ENCODE assay signal across 15 cellular contexts in genomic region chr18:27491772-27492171, GRCh38.
DNase-seq lines count a peak whose midpoint lies in the region; ATAC-seq, FAIRE-seq and TF ChIP-seq lines count a peak whose summit lies in the region.
"Had no signal": no experiment of that assay in that cellular context is flagged by ENCODE, and none has a peak within 500 bp of the region (broad histone marks: within the 10 kb centered on the region; RNA-seq: fewer than 3 reads in every experiment).

No MANE protein-coding gene starts in this region.

- FAIRE-seq in H1 (lab: Jason Lieb, UNC): no peak
- FAIRE-seq: A204.1, G401.6, GM12891 had no signal

- no peaks in the 10 kb centered on the region for H3K36me3 ChIP-seq in H1 (ENCODE audit: control insufficient read depth in 2 of 4, insufficient read depth in 4 of 4, low read length in 3 of 4)

- H3K23ac ChIP-seq in H1 (ENCODE audit: insufficient read length): no peak overlapping the region

- intact Hi-C loops in right cardiac atrium (cut with DNase I): no loop called here

- peak overlapping the region; percentile 65 for H2AFZ ChIP-seq in H1 (ENCODE audit: low read length)

- H3K14ac ChIP-seq in H1 (ENCODE audit: insufficient read length): no peak overlapping the region

- H3K27ac ChIP-seq in H1 (ENCODE audit: low read depth, low read length): no peak overlapping the region
- H3K27ac ChIP-seq in right cardiac atrium (ENCODE audit: low read length): no peak overlapping the region

- H3K18ac ChIP-seq in H1 (ENCODE audit: extremely low read depth, low read length): peak overlapping the region; percentile 73; the same call in 1 of the 2 replicates

- H3K4me2 ChIP-seq in H1 (ENCODE audit: insufficient read depth in 1 of 2, low read depth in 2 of 2, low read length in 2 of 2): no peak overlapping the region

- ATAC-seq in HG02610 (IDR thresholded peaks at IDR 0.05; ENCODE audit: unreplicated experiment) (peak; percentile 92), right cardiac atrium (no peak)

- no peak overlapping the region for H2BK12ac ChIP-seq in H1 (ENCODE audit: low read depth, low read length)

- no peaks in the 10 kb centered on the region for H3K79me2 ChIP-seq in H1 (ENCODE audit: control insufficient read depth in 1 of 2, insufficient read depth in 2 of 2, low read length in 2 of 2)

- no peak for TF ChIP-seq EP300 in H1 (IDR thresholded peaks at IDR 0.05; ENCODE audit: borderline replicate concordance in 1 of 2, low read depth in 2 of 2, low read length in 2 of 2)

- no peak overlapping the region for H2BK5ac ChIP-seq in H1 (ENCODE audit: low read depth, low read length)

- TF ChIP-seq RAD21 in H1 (IDR thresholded peaks at IDR 0.05 in 1 of 2, conservative IDR thresholded peaks at IDR 0.05 in 1 of 2; ENCODE audit: low read depth in 2 of 2, low read length in 2 of 2): no peak

- TF ChIP-seq POLR2A in H1 (IDR thresholded peaks at IDR 0.05; ENCODE audit: control extremely low read depth in 1 of 2, low read depth in 2 of 2, low read length in 2 of 2): no peak

- H3K9ac ChIP-seq in H1 (replicated peaks in 1 of 4; ENCODE audit: extremely low read depth in 1 of 4, low read depth in 3 of 4, low read length in 3 of 4): no peak overlapping the region

- H3K4me1 ChIP-seq in H1 (replicated peaks in 1 of 4; ENCODE audit: control insufficient read depth in 3 of 4, insufficient read depth in 4 of 4, low read length in 3 of 4) (peaks cover 0 to 3% (median 0%) of the 10 kb centered on the region in 4 experiments; a peak in 2 of 7 replicates), right cardiac atrium (ENCODE audit: control insufficient read depth, insufficient read depth, low read length) (no peaks in the 10 kb centered on the region)

- CTCF ChIA-PET in H1 (lab: Charles Lee; ENCODE audit: partially characterized antibody): interaction anchor here (1.2 kb wide), 1 partner anchor 94 kb away, joined by 3 read pairs; no protein-coding TSS in a partner anchor

- WGBS in H1 (ENCODE audit: extremely low coverage in 1 of 2, insufficient coverage in 1 of 2, insufficient read length in 1 of 2, insufficient replicate concordance in 2 of 2, low coverage in 1 of 2, low lambda C conversion rate in 2 of 2, missing lambda C conversion rate in 1 of 2), 2 experiments: 64% methylated on average over 2 of the region's 2 CpGs; no CpG with 5 or more reads in 1 of the 2 experiments
- 30% methylated on average over 2 of the region's 2 CpGs for WGBS in right cardiac atrium

- H4K20me1 ChIP-seq in H1 (replicated peaks in 1 of 2; ENCODE audit: control insufficient read depth in 1 of 2, insufficient read depth in 2 of 2, low read length in 2 of 2): no peaks in the 10 kb centered on the region

- no peak overlapping the region for H2BK120ac ChIP-seq in H1 (replicated peaks; ENCODE audit: low read depth, low read length)

- H2BK20ac ChIP-seq in H1 (ENCODE audit: low read length): no peak overlapping the region

- no peaks in the 10 kb centered on the region for H3K79me1 ChIP-seq in H1 (ENCODE audit: low read depth, low read length)

- DNase-seq in H1 (ENCODE audit: low read depth in 1 of 2, low spot score in 2 of 2) (no peak), islet precursor cell (peak; percentile 52), right cardiac atrium (no peak), UCSD-AML1 (lab: John Stamatoyannopoulos, UW; ENCODE audit: unreplicated experiment) (no peak), RPMI8226 (no peak), G401 (ENCODE audit: low spot score) (no peak)
- DNase-seq: C1 segment of cervical spinal cord; Calu3; CD4-positive, alpha-beta T cell; DMS 273 treated with DMSO at 0.1 percent for 48 hours; DMS79 had no signal

- no peak overlapping the region; the same call in 1 of the 2 replicates for H2BK15ac ChIP-seq in H1 (ENCODE audit: low read length)

- H3K27me3 ChIP-seq in H1 (replicated peaks in 1 of 4; ENCODE audit: control insufficient read depth in 3 of 4, extremely low read depth in 1 of 4, insufficient read depth in 3 of 4, low read length in 3 of 4) (peaks cover 0 to 1% (median 0%) of the 10 kb centered on the region in 4 experiments; a peak in 1 of 7 replicates), right cardiac atrium (ENCODE audit: control insufficient read depth, insufficient read depth) (no peaks in the 10 kb centered on the region)

- H3K23me2 ChIP-seq in H1 (ENCODE audit: low read depth, low read length): no peaks in the 10 kb centered on the region

- in situ Hi-C loops in G401 (cut with HindIII; ENCODE audit: low sequenced_read_pairs): no loop called here

- H2AK5ac ChIP-seq in H1 (ENCODE audit: low read depth, low read length): no peak overlapping the region

- POLR2A ChIA-PET in H1 (lab: Charles Lee; ENCODE audit: partially characterized antibody): no interaction called here

- no peak overlapping the region for H4K5ac ChIP-seq in H1 (ENCODE audit: insufficient read length, low read depth, low read length)

- no peaks in the 10 kb centered on the region for H3K9me3 ChIP-seq in H1 (ENCODE audit: insufficient read depth in 2 of 2, low read depth in 1 of 2, low read length in 1 of 2)
- no peaks in the 10 kb centered on the region for H3K9me3 ChIP-seq in right cardiac atrium (ENCODE audit: control insufficient read depth, low read length)

- H3K4me3 ChIP-seq in H1 (ENCODE audit: extremely low read depth in 1 of 4, insufficient read depth in 2 of 4, low read depth in 3 of 4, low read length in 4 of 4) (no peak overlapping the region), right cardiac atrium (ENCODE audit: low read length) (no peak overlapping the region)

- H4K8ac ChIP-seq in H1 (ENCODE audit: extremely low read depth, insufficient read depth, low read length): no peak overlapping the region

- no peak overlapping the region for H3K4ac ChIP-seq in H1 (replicated peaks; ENCODE audit: insufficient read length, low read depth, low read length)

- no peak overlapping the region for H3K56ac ChIP-seq in H1 (replicated peaks; ENCODE audit: insufficient read length, low read depth, low read length)

- TF ChIP-seq CTCF in H1 (IDR thresholded peaks at IDR 0.05; ENCODE audit: control extremely low read depth in 1 of 3, insufficient read depth in 1 of 3, low read depth in 1 of 3, low read length in 3 of 3): no peak

- H4K91ac ChIP-seq in H1 (replicated peaks; ENCODE audit: insufficient read length, low read length): no peak overlapping the region

TF ChIP-seq in H1, 55 proteins besides CTCF, POLR2A, EP300 and RAD21:
- 0 out of 2 replicates have a peak, but pooled peaks have one; percentile 9 for TF ChIP-seq TEAD4 (IDR thresholded peaks at IDR 0.05; ENCODE audit: low read depth, low read length)
- no peak for TF ChIP-seq CTBP2 (IDR thresholded peaks at IDR 0.05; ENCODE audit: borderline replicate concordance, insufficient read depth, insufficient read length, low read length)
